In genomic region chr16:50576403-50577113, GRCh38 we compare ENCODE assay signal across 21 cellular contexts. TPM values are rescaled to one million over a fixed set of nuclear protein-coding genes. Genes with fewer than 3 reads are reported as not detected.
A peak's percentile ranks its signal among the peaks of the same experiment; 100 is the strongest.
DNase-seq lines count a peak whose midpoint lies in the region; ATAC-seq, FAIRE-seq and TF ChIP-seq lines count a peak whose summit lies in the region.
"Had no signal": no experiment of that assay in that cellular context is flagged by ENCODE, and none has a peak within 500 bp of the region (broad histone marks: within the 10 kb centered on the region; RNA-seq: fewer than 3 reads in every experiment).

No MANE protein-coding gene starts in this region.

- TF ChIP-seq POLR2A in HepG2 (IDR thresholded peaks at IDR 0.05; ENCODE audit: insufficient read depth in 1 of 2, low read depth in 2 of 2, low read length in 2 of 2) (no peak), right lobe of liver (IDR thresholded peaks at IDR 0.05) (no peak)

- BruUV-seq in HepG2 (replicated peaks; lab: Mats Ljungman, UMichigan): TSS peak; percentile 3

- H3K4me3 ChIP-seq in HepG2 (replicated peaks in 1 of 3; ENCODE audit: insufficient read depth in 1 of 3, low read depth in 2 of 3, low read length in 3 of 3) (no peak overlapping the region), right lobe of liver (no peak overlapping the region), tibial artery (no peak overlapping the region)
- H3K4me3 ChIP-seq in CD4-positive, alpha-beta memory T cell (ENCODE audit: low read length in 2 of 2): no peak overlapping the region
- H3K4me3 ChIP-seq: BLaER1 treated with 17β-estradiol and CSF1 and Interleukin-3, amounts not matched to agents 10 nM and 100 nM; GM23248; HAP-1 had no signal

- in situ Hi-C loops in HepG2 (cut with HindIII; ENCODE audit: extremely low pct_ligation_motif_present, low pct_unique_long_range_greater_than_20kb): no loop called here

- H3K4me2 ChIP-seq in HepG2 (ENCODE audit: low read depth, low read length): no peak overlapping the region
- H3K4me2 ChIP-seq: BLaER1 treated with 17β-estradiol and CSF1 and Interleukin-3, amounts not matched to agents 10 nM and 100 nM had no signal

- no peak overlapping the region for H2AFZ ChIP-seq in HepG2 (ENCODE audit: low read length)
- H2AFZ ChIP-seq: GM23248 had no signal

- H3K36me3 Mint-ChIP-seq in nephron (ENCODE audit: low read depth): peaks cover 21% of the 10 kb centered on the region
- peaks cover 1 to 18% of the 10 kb centered on the region in 2 donors for H3K36me3 Mint-ChIP-seq in CD4-positive, alpha-beta memory T cell

- WGBS in HepG2 (ENCODE audit: low lambda C conversion rate): 98% methylated on average over 3 of the region's 3 CpGs
- WGBS in right lobe of liver (ENCODE audit: insufficient coverage, low coverage, low lambda C conversion rate, missing lambda C conversion rate): 100% methylated on average over 3 of the region's 3 CpGs

- H3K9me3 ChIP-seq in HepG2 (ENCODE audit: low read length) (no peaks in the 10 kb centered on the region), right lobe of liver (no peaks in the 10 kb centered on the region), tibial artery (no peaks in the 10 kb centered on the region)
- no peaks in the 10 kb centered on the region for H3K9me3 ChIP-seq in CD4-positive, alpha-beta memory T cell (ENCODE audit: control insufficient read depth in 1 of 2, low read length in 2 of 2)
- H3K9me3 ChIP-seq: BLaER1 treated with 17β-estradiol and CSF1 and Interleukin-3, amounts not matched to agents 10 nM and 100 nM; HAP-1 had no signal

- H3K4me1 ChIP-seq in HepG2 (ENCODE audit: insufficient read depth, low read length): peaks cover 81% of the 10 kb centered on the region
- no peaks in the 10 kb centered on the region for H3K4me1 ChIP-seq in right lobe of liver
- H3K4me1 ChIP-seq in tibial artery: peaks cover 0 to 85% (median 58%) of the 10 kb centered on the region in 4 donors
- no peaks in the 10 kb centered on the region for H3K4me1 ChIP-seq in CD4-positive, alpha-beta memory T cell (ENCODE audit: insufficient read depth, low read length)
- H3K4me1 ChIP-seq: BLaER1 treated with 17β-estradiol and CSF1 and Interleukin-3, amounts not matched to agents 10 nM and 100 nM; HAP-1 had no signal

- H3K9ac ChIP-seq in HepG2 (ENCODE audit: insufficient read depth, low read depth, low read length): no peak overlapping the region
- H3K9ac ChIP-seq: BLaER1 treated with 17β-estradiol and CSF1 and Interleukin-3, amounts not matched to agents 10 nM and 100 nM; GM23248 had no signal

- H3K4me1 Mint-ChIP-seq in nephron: peaks cover 72% of the 10 kb centered on the region
- H3K4me1 Mint-ChIP-seq in CD4-positive, alpha-beta memory T cell: peaks cover 1 to 7% (median 4%) of the 10 kb centered on the region in 4 donors

- TF ChIP-seq RAD21 in HepG2 (CRISPR knock-in tag; IDR thresholded peaks at IDR 0.05): no peak

- H3K27me3 ChIP-seq in HepG2 (ENCODE audit: control insufficient read depth in 1 of 2, insufficient read depth in 2 of 2, low read length in 2 of 2): no peaks in the 10 kb centered on the region
- no peaks in the 10 kb centered on the region for H3K27me3 ChIP-seq in right lobe of liver
- H3K27me3 ChIP-seq in tibial artery: no peaks in the 10 kb centered on the region
- no peaks in the 10 kb centered on the region for H3K27me3 ChIP-seq in CD4-positive, alpha-beta memory T cell (ENCODE audit: insufficient read depth, low read length)
- H3K27me3 ChIP-seq: BLaER1 treated with 17β-estradiol and CSF1 and Interleukin-3, amounts not matched to agents 10 nM and 100 nM had no signal

- no peaks in the 10 kb centered on the region for H3K9me3 Mint-ChIP-seq in nephron
- H3K9me3 Mint-ChIP-seq in CD4-positive, alpha-beta memory T cell: no peaks in the 10 kb centered on the region
- H3K9me3 Mint-ChIP-seq: CD8-positive, alpha-beta memory T cell had no signal

- H3K4me3 Mint-ChIP-seq in nephron: no peak overlapping the region
- no peak overlapping the region for H3K4me3 Mint-ChIP-seq in CD4-positive, alpha-beta memory T cell
- H3K4me3 Mint-ChIP-seq: B cell; CD8-positive, alpha-beta memory T cell had no signal

- TF ChIP-seq EP300 in HepG2 (IDR thresholded peaks at IDR 0.05; ENCODE audit: low read depth in 2 of 2, low read length in 2 of 2) (no peak), HepG2 (CRISPR knock-in tag; IDR thresholded peaks at IDR 0.05; ENCODE audit: borderline replicate concordance) (no peak)

- H3K36me3 ChIP-seq in HepG2 (replicated peaks in 1 of 2; ENCODE audit: control insufficient read depth in 1 of 2, insufficient read depth in 2 of 2, low read length in 2 of 2): peaks cover 68 to 96% of the 10 kb centered on the region in 2 experiments
- no peaks in the 10 kb centered on the region for H3K36me3 ChIP-seq in right lobe of liver
- H3K36me3 ChIP-seq in tibial artery: peaks cover 0 to 12% (median 0%) of the 10 kb centered on the region in 3 donors
- H3K36me3 ChIP-seq in CD4-positive, alpha-beta memory T cell (ENCODE audit: insufficient read depth, low read length): no peaks in the 10 kb centered on the region
- H3K36me3 ChIP-seq: BLaER1 treated with 17β-estradiol and CSF1 and Interleukin-3, amounts not matched to agents 10 nM and 100 nM; HAP-1 had no signal

- TF ChIP-seq CTCF in HepG2 (CRISPR knock-in tag; IDR thresholded peaks at IDR 0.05): no peak
- TF ChIP-seq CTCF in right lobe of liver (IDR thresholded peaks at IDR 0.05): no peak
- no peak for TF ChIP-seq CTCF in nephron (IDR thresholded peaks at IDR 0.05; ENCODE audit: unreplicated experiment in 3 of 3)
- no peak for TF ChIP-seq CTCF in tibial artery (IDR thresholded peaks at IDR 0.05)

- H4K20me1 ChIP-seq in HepG2 (ENCODE audit: insufficient read depth, low read length): peaks cover 98% of the 10 kb centered on the region
- H4K20me1 ChIP-seq: BLaER1 treated with 17β-estradiol and CSF1 and Interleukin-3, amounts not matched to agents 10 nM and 100 nM had no signal

- H3K79me2 ChIP-seq in HepG2 (ENCODE audit: insufficient read depth, low read length): peaks cover 97% of the 10 kb centered on the region

- H3K27ac Mint-ChIP-seq in nephron: peak overlapping the region; percentile 36 to 100 (median 48)
- no peak overlapping the region for H3K27ac Mint-ChIP-seq in CD4-positive, alpha-beta memory T cell
- H3K27ac Mint-ChIP-seq: B cell; CD8-positive, alpha-beta memory T cell had no signal

- DNase-seq in HepG2 (ENCODE audit: low spot score): no peak
- no peak for DNase-seq in right lobe of liver
- DNase-seq in tibial artery: no peak
- DNase-seq in inferior parietal cortex (ENCODE audit: extremely low spot score): no peak
- DNase-seq in Right ventricle myocardium inferior (ENCODE audit: missing footprints): no peak
- no peak for DNase-seq in CD4-positive, alpha-beta memory T cell
- DNase-seq: 8988T; CD8-positive, alpha-beta memory T cell; COR-L47; DMS 273 treated with DMSO at 0.1 percent for 48 hours; DMS53; DND-41; EL; GM23248 had no signal

- no peak for FAIRE-seq in HepG2 (lab: Jason Lieb, UNC)
- FAIRE-seq: GM12891, GM19239 had no signal

- H3K27ac ChIP-seq in HepG2 (ENCODE audit: extremely low read length, insufficient read depth, low read length): peak overlapping the region; percentile 1
- no peak overlapping the region for H3K27ac ChIP-seq in right lobe of liver
- peak overlapping the region; percentile 74 to 79 for H3K27ac ChIP-seq in tibial artery
- H3K27ac ChIP-seq in CD4-positive, alpha-beta memory T cell (ENCODE audit: low read depth, low read length): no peak overlapping the region
- H3K27ac ChIP-seq: BLaER1 treated with 17β-estradiol and CSF1 and Interleukin-3, amounts not matched to agents 10 nM and 100 nM; GM23248 had no signal

- POLR2A ChIA-PET in HepG2 (lab: Yijun Ruan, JAX): interaction anchor here (0.7 to 1.1 kb wide), 2 partner anchors 11 to 56 kb away, joined by 3 read pairs; no protein-coding TSS in a partner anchor
- POLR2A ChIA-PET in CD4-positive, alpha-beta memory T cell (lab: Charles Lee; ENCODE audit: partially characterized antibody): no interaction called here

- intact Hi-C loops in HepG2 (cut with micrococcal nuclease; ENCODE audit: unreplicated experiment): no loop called here
- intact Hi-C loops in right lobe of liver (cut with DNase I): no loop called here
- intact Hi-C loops in tibial artery (cut with DNase I; ENCODE audit: low total_unique reads): no loop called here
- intact Hi-C loops in Right ventricle myocardium inferior (cut with DNase I): no loop called here
- intact Hi-C loops in CD4-positive, alpha-beta memory T cell (cut with micrococcal nuclease): no loop called here

- CTCF ChIA-PET in HepG2 (lab: Yijun Ruan, JAX; ENCODE audit: low intra/inter-chr PET ratio, low total read pairs): no interaction called here
- CTCF ChIA-PET in CD4-positive, alpha-beta memory T cell (lab: Charles Lee; ENCODE audit: partially characterized antibody): no interaction called here

- H3K27me3 Mint-ChIP-seq in nephron (ENCODE audit: low read depth): peaks cover 5% of the 10 kb centered on the region
- H3K27me3 Mint-ChIP-seq in CD4-positive, alpha-beta memory T cell: no peaks in the 10 kb centered on the region
- H3K27me3 Mint-ChIP-seq: B cell; CD8-positive, alpha-beta memory T cell had no signal

- ATAC-seq in HepG2 (peak; percentile 28), right lobe of liver (no peak), Right ventricle myocardium inferior (no peak)

RNA-seq across cellular contexts. Expression of gene NKD1, which starts 28.4 kb away (rescaled TPM):
- 59.0 and 70.4 TPM in 2 replicates for total RNA-seq in HepG2 (2016; rRNA removed; fragmentation: Illumina TruSeq; extraction: Trizol)
- 19.9 and 25.5 TPM in 2 replicates for total RNA-seq in HepG2 (2016; cell fraction: cytosol; rRNA removed; fragmentation: Illumina TruSeq; extraction: Trizol; ENCODE audit: low read depth)
- 50.0 and 70.7 TPM in 2 replicates for total RNA-seq in HepG2 (2016; cell fraction: insoluble cytoplasmic fraction; rRNA removed; fragmentation: Illumina TruSeq; extraction: Trizol)
- 136 and 148 TPM in 2 replicates for total RNA-seq in HepG2 (2016; cell fraction: membrane; rRNA removed; fragmentation: Illumina TruSeq; extraction: Trizol)
- total RNA-seq in HepG2 (2016; cell fraction: nucleus; rRNA removed; fragmentation: Illumina TruSeq; extraction: Trizol): 61.9 and 70.6 TPM in 2 replicates
- polyA plus RNA-seq in HepG2 (2011; rRNA removed): 86.1 and 121 TPM in 2 replicates
- polyA plus RNA-seq in HepG2 (2011; cell fraction: cytosol; rRNA removed): 22.3 and 49.7 TPM in 2 replicates
- 150 and 275 TPM in 2 replicates for polyA plus RNA-seq in HepG2 (2011; cell fraction: nucleus; rRNA removed)
- polyA plus RNA-seq in HepG2 (2012): 58.7 and 76.3 TPM in 2 replicates
- polyA plus RNA-seq in HepG2 (2016; cell fraction: cytosol; fragmentation: Illumina TruSeq; extraction: Trizol; ENCODE audit: low read depth): 106 and 127 TPM in 2 replicates
- polyA plus RNA-seq in HepG2 (2016; cell fraction: insoluble cytoplasmic fraction; fragmentation: Illumina TruSeq; extraction: Trizol; ENCODE audit: low read depth): 95.8 and 124 TPM in 2 replicates
- polyA plus RNA-seq in HepG2 (2016; cell fraction: membrane; fragmentation: Illumina TruSeq; extraction: Trizol; ENCODE audit: low read depth): 156 and 170 TPM in 2 replicates
- 155 and 169 TPM in 2 replicates for polyA plus RNA-seq in HepG2 (2016; cell fraction: nucleus; fragmentation: Illumina TruSeq; extraction: Trizol; ENCODE audit: insufficient read depth, low read depth)
- 0.02 and 110 TPM in 2 replicates for polyA minus RNA-seq in HepG2 (2011; rRNA and poly(A)+ RNA removed; ENCODE audit: low replicate concordance)
- polyA minus RNA-seq in HepG2 (2011; cell fraction: cytosol; rRNA and poly(A)+ RNA removed): 14.3 and 28.8 TPM in 2 replicates
- 43.1 and 57.6 TPM in 2 replicates for polyA minus RNA-seq in HepG2 (2011; cell fraction: nucleus; rRNA and poly(A)+ RNA removed)
- 1 to 10 TPM in 5 of 6 experiments, under 1 TPM in 1; 0.69 to 2.6 (median 2.1) TPM for total RNA-seq in right lobe of liver
- total RNA-seq in Right ventricle myocardium inferior: 0.43 TPM
- total RNA-seq in CD4-positive, alpha-beta memory T cell: 1 to 10 TPM; 3.8 to 4.6 TPM
- under 1 TPM in 1 of 2 donors, not detected in 1; 0.48 TPM for polyA plus RNA-seq in CD4-positive, alpha-beta memory T cell
- total RNA-seq: G401, GM23248 had no signal
- polyA plus RNA-seq: GM23248 had no signal

Comparison
In these comparisons a context has a peak if more than half of its experiments do, and no peak if none do; other contexts are left out.
1. H3K27ac ChIP-seq: peak in HepG2 (single experiment) and tibial artery (2 of 2); none in right lobe of liver (0 of 3) and CD4-positive, alpha-beta memory T cell (single experiment).
2. H3K27ac Mint-ChIP-seq: peak in nephron (3 of 3); none in CD4-positive, alpha-beta memory T cell (0 of 7).